In the genomic region with DNA sequence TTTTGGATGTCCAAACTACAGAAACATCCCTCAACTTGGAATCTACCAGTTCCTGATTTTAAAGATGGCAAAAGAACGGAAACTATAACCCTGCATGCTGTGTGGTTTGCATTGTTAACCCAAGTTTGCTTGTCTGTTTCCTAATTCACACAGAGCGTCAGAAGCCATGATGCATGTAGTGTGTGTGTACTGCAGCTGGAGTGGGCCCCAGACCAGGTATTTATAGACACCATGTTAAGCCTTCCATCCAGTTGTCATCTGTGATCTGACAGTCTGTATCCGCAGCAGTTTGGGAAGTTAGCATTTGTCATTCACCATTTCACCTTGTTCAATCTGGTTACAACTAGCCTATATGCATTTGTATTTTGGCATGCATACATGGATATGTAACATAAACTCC, we compare ENCODE assay signal across 25 cellular contexts.
"Had no signal": no experiment of that assay in that cellular context is flagged by ENCODE, and none has a peak within 500 bp of the region (broad histone marks: within the 10 kb centered on the region; RNA-seq: fewer than 3 reads in every experiment).

No MANE protein-coding gene starts in this region.

- H3K4me3 Mint-ChIP-seq: activated naive CD8-positive, alpha-beta T cell; activated T-cell treated with anti-CD3 and anti-CD28 coated beads, Interleukin-2, amount 50 U/mL, for 72 hours; natural killer cell treated with Interleukin-12 subunit alpha and Interleukin-12 subunit beta and Interleukin-15 and Interleukin-18, amount 100 ng/mL, for 72 hours; T-helper 1 cell treated with Interleukin-12 subunit alpha and Interleukin-12 subunit beta and Interleukin-4 antibody, amounts not matched to agents 30 μg/mL and 1 μg/mL, for 36 hours had no signal

- DNase-seq: activated CD4-positive, alpha-beta T cell treated with anti-CD3 and anti-CD28 coated beads for 4 hours; activated CD4-positive, alpha-beta T cell treated with anti-CD3 and anti-CD28 coated beads, Interleukin-2, amount 50 U/mL, for 4 hours; activated effector memory CD4-positive, alpha-beta T cell treated with Interleukin-2 at 50 U/mL for 16 hours; activated naive CD4-positive, alpha-beta T cell treated with Interleukin-2 at 50 U/mL for 16 hours; activated T-cell treated with anti-CD3 and anti-CD28 coated beads for 4 hours; activated T-cell treated with anti-CD3 and anti-CD28 coated beads, Interleukin-2, amount 50 U/mL, for 72 hours; anterior cingulate cortex; cerebellar nuclear complex; colonic mucosa; effector CD8-positive, alpha-beta T cell; glutamatergic neuron; hippocampal formation; left colon; lower lobe of right lung; mesenchymal stem cell; stimulated activated CD4-positive, alpha-beta T cell treated with anti-CD3 and anti-CD28 coated beads, Interleukin-12 subunit alpha, Interleukin-12 subunit beta, amount 100 ng/mL, for 4 hours; stimulated activated CD4-positive, alpha-beta T cell treated with anti-CD3 and anti-CD28 coated beads, Interleukin-4, amount 100 ng/mL, for 1 hour; stimulated activated naive CD8-positive, alpha-beta T cell treated with anti-CD3 and anti-CD28 coated beads, Interleukin-15, Interleukin-2, amounts not matched to agents 100 U/mL and 50 U/mL, for 24 hours; SW 1271; T-helper 9 cell; testis; transverse colon had no signal

- ATAC-seq: activated T-cell treated with anti-CD3 and anti-CD28 coated beads, Interleukin-2, amount 50 U/mL, for 72 hours; left colon; lower lobe of right lung; natural killer cell treated with Interleukin-12 subunit alpha and Interleukin-12 subunit beta and Interleukin-15 and Interleukin-18, amount 100 ng/mL, for 72 hours; stimulated activated naive CD8-positive, alpha-beta T cell treated with anti-CD3 and anti-CD28 coated beads, Interleukin-15, Interleukin-2, amounts not matched to agents 100 U/mL and 50 U/mL, for 24 hours had no signal

- H3K27ac Mint-ChIP-seq: activated naive CD8-positive, alpha-beta T cell; activated T-cell treated with anti-CD3 and anti-CD28 coated beads, Interleukin-2, amount 50 U/mL, for 72 hours; natural killer cell treated with Interleukin-12 subunit alpha and Interleukin-12 subunit beta and Interleukin-15 and Interleukin-18, amount 100 ng/mL, for 72 hours; T-helper 1 cell treated with Interleukin-12 subunit alpha and Interleukin-12 subunit beta and Interleukin-4 antibody, amounts not matched to agents 30 μg/mL and 1 μg/mL, for 36 hours had no signal

- H3K27me3 Mint-ChIP-seq: activated naive CD8-positive, alpha-beta T cell; natural killer cell treated with Interleukin-12 subunit alpha and Interleukin-12 subunit beta and Interleukin-15 and Interleukin-18, amount 100 ng/mL, for 72 hours had no signal

- H3K9me3 Mint-ChIP-seq: activated T-cell treated with anti-CD3 and anti-CD28 coated beads, Interleukin-2, amount 50 U/mL, for 72 hours; natural killer cell treated with Interleukin-12 subunit alpha and Interleukin-12 subunit beta and Interleukin-15 and Interleukin-18, amount 100 ng/mL, for 72 hours; T-helper 1 cell treated with Interleukin-12 subunit alpha and Interleukin-12 subunit beta and Interleukin-4 antibody, amounts not matched to agents 30 μg/mL and 1 μg/mL, for 36 hours had no signal
